12 cellular contexts compared by ENCODE assay signal in the genomic region with DNA sequence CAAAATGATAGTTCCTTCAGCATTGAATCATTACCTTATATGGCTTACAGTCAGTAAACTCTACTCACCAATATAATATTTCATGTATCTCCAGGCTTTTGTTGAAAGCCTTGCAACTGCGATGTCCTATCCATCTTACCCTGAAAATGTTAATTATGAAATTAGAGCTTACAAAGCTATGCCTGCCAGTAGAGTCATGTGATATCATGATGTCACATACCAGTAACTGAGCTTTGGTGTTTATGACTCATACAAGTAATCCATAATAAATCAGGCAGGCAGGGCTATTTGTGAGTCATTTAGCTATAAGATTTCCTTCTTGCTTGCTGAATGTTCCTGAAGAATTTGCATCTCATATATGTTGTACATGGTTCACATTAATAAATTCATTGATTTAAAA. TPM values are rescaled to one million over a fixed set of nuclear protein-coding genes. Genes with fewer than 3 reads are reported as not detected.
A peak's percentile ranks its signal among the peaks of the same experiment; 100 is the strongest.
DNase-seq lines count a peak whose midpoint lies in the region; ATAC-seq, FAIRE-seq and TF ChIP-seq lines count a peak whose summit lies in the region.
"Had no signal": no experiment of that assay in that cellular context is flagged by ENCODE, and none has a peak within 500 bp of the region (broad histone marks: within the 10 kb centered on the region; RNA-seq: fewer than 3 reads in every experiment).

No MANE protein-coding gene starts in this region.

- H3K4me3 ChIP-seq in AG10803 (ENCODE audit: low read length) (no peak overlapping the region), astrocyte of the cerebellum (ENCODE audit: low read depth, low read length) (no peak overlapping the region)
- H3K4me3 ChIP-seq: left lung, skin epidermis had no signal

- no peak for TF ChIP-seq POLR2A in GM12892 (IDR thresholded peaks at IDR 0.05; ENCODE audit: low read depth, low read length)

- in situ Hi-C loops in astrocyte of the cerebellum (cut with HindIII; ENCODE audit: low sequenced_read_pairs) = no loop called here

- peak; percentile 78; the same call in 1 of the 2 replicates for TF ChIP-seq EP300 in Ishikawa (IDR thresholded peaks at IDR 0.05; ENCODE audit: borderline replicate concordance)

- no peak for TF ChIP-seq RAD21 in Ishikawa (IDR thresholded peaks at IDR 0.05; ENCODE audit: low read depth)

- TF ChIP-seq CTCF in AG10803 (conservative IDR thresholded peaks at IDR 0.05; ENCODE audit: low read length) (no peak), astrocyte of the cerebellum (IDR thresholded peaks at IDR 0.05; ENCODE audit: low read depth, low read length, missing control alignments) (no peak)

- peak; percentile 77 for DNase-seq in AG10803 (ENCODE audit: low read depth)
- peak; percentile 66 for DNase-seq in astrocyte of the cerebellum (ENCODE audit: low read depth)
- DNase-seq in left colon = no peak
- no peak for DNase-seq in NCI-H748 treated with DMSO at 0.1 percent for 48 hours (lab: John Stamatoyannopoulos, UW)
- no peak for DNase-seq in SIG-M5 treated with dmso at 0.1 percent for 504 hours (lab: John Stamatoyannopoulos, UW; ENCODE audit: unreplicated experiment)
- DNase-seq in GM12892 (ENCODE audit: insufficient read length) = no peak
- DNase-seq: Caco-2, left lung had no signal

- FAIRE-seq in GM12892 (lab: Jason Lieb, UNC) = no peak

- peak; percentile 91 for ATAC-seq in left colon
- no peak for ATAC-seq in GM19467 (IDR thresholded peaks at IDR 0.05; ENCODE audit: unreplicated experiment)
- ATAC-seq: activated CD4-positive, CD25-positive, alpha-beta regulatory T cell treated with anti-CD3 and anti-CD28 coated beads, Interleukin-2, amount 50 U/mL, for 24 hours; left lung had no signal

- intact Hi-C loops in left colon (cut with DNase I, micrococcal nuclease) = no loop called here

TF ChIP-seq in Ishikawa, 13 proteins besides CTCF, POLR2A, EP300 and RAD21:
- TF ChIP-seq, protein P1, sequence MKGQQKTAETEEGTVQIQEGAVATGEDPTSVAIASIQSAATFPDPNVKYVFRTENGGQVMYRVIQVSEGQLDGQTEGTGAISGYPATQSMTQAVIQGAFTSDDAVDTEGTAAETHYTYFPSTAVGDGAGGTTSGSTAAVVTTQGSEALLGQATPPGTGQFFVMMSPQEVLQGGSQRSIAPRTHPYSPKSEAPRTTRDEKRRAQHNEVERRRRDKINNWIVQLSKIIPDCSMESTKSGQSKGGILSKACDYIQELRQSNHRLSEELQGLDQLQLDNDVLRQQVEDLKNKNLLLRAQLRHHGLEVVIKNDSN (IDR thresholded peaks at IDR 0.05) = peak; percentile 86
- TF ChIP-seq MAX (IDR thresholded peaks at IDR 0.05) (no peak), CREB1 (IDR thresholded peaks at IDR 0.05; ENCODE audit: low read depth) (no peak), CEBPB (IDR thresholded peaks at IDR 0.05) (0 out of 2 replicates have a peak, but pooled peaks have one; percentile 26), YY1 (IDR thresholded peaks at IDR 0.05; ENCODE audit: low read depth) (no peak), TEAD4 (IDR thresholded peaks at IDR 0.05) (peak; percentile 72), FOXM1 (IDR thresholded peaks at IDR 0.05; ENCODE audit: borderline replicate concordance, low read depth) (peak; percentile 49; the same call in 1 of the 2 replicates), NFIC (IDR thresholded peaks at IDR 0.05) (no peak; the same call in none of the 2 replicates), TCF12 (IDR thresholded peaks at IDR 0.05; ENCODE audit: low read depth) (peak; percentile 78)

RNA-seq across cellular contexts. Expression of gene FAM83B, which starts 44.9 kb away (rescaled TPM):
- 10 to 100 TPM; 39.4 to 48.3 TPM for total RNA-seq in left colon
- not detected for polyA plus RNA-seq in GM12892 (2012; ENCODE audit: missing spikeins)

Comparison
In these comparisons a context has a peak if more than half of its experiments do, and no peak if none do; other contexts are left out.
1. DNase-seq: peak in AG10803 (single experiment) and astrocyte of the cerebellum (single experiment); none in left colon (0 of 2), NCI-H748 treated with DMSO at 0.1 percent for 48 hours (single experiment), SIG-M5 treated with dmso at 0.1 percent for 504 hours (single experiment) and GM12892 (single experiment).